ENCODE assay signal across 1 cellular context in genomic region chr13:50798923-50799322, GRCh38.
TF ChIP-seq lines count a peak whose summit lies in the region.

No MANE protein-coding gene starts in this region.

TF ChIP-seq in GM23338, 12 proteins besides CTCF, POLR2A, EP300 and RAD21 (continued from another document):
- TF ChIP-seq POLR2AphosphoS5 (IDR thresholded peaks at IDR 0.05; ENCODE audit: low read depth) = no peak
- TF ChIP-seq STAT1 (IDR thresholded peaks at IDR 0.05; ENCODE audit: unreplicated experiment) = no peak
- no peak for TF ChIP-seq NANOG (IDR thresholded peaks at IDR 0.05; ENCODE audit: borderline replicate concordance)
- no peak for TF ChIP-seq ZNF114 (CRISPR knock-in tag; IDR thresholded peaks at IDR 0.05)
- no peak for TF ChIP-seq EZH2phosphoT487 (IDR thresholded peaks at IDR 0.05; ENCODE audit: unreplicated experiment)
- TF ChIP-seq, protein P1, sequence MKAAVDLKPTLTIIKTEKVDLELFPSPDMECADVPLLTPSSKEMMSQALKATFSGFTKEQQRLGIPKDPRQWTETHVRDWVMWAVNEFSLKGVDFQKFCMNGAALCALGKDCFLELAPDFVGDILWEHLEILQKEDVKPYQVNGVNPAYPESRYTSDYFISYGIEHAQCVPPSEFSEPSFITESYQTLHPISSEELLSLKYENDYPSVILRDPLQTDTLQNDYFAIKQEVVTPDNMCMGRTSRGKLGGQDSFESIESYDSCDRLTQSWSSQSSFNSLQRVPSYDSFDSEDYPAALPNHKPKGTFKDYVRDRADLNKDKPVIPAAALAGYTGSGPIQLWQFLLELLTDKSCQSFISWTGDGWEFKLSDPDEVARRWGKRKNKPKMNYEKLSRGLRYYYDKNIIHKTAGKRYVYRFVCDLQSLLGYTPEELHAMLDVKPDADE (IDR thresholded peaks at IDR 0.05) = no peak
